8 cellular contexts compared by ENCODE assay signal in genomic region chr6:56570434-56571359, GRCh38.
DNase-seq lines count a peak whose midpoint lies in the region; TF ChIP-seq lines count a peak whose summit lies in the region.

No MANE protein-coding gene starts in this region.

- H3K9me3 ChIP-seq in GM23248 (ENCODE audit: low read depth), result no peaks in the 10 kb centered on the region
- no peaks in the 10 kb centered on the region for H3K9me3 ChIP-seq in effector memory CD4-positive, alpha-beta T cell (ENCODE audit: control insufficient read depth, low read length)

- in situ Hi-C loops in GM23248 (cut with MboI), result loop anchor here (25.0 kb wide), 1 partner anchor 583 kb away; no protein-coding TSS in a partner anchor

- no peaks in the 10 kb centered on the region for H3K27me3 ChIP-seq in GM23248 (replicated peaks; ENCODE audit: insufficient read depth)
- no peaks in the 10 kb centered on the region for H3K27me3 ChIP-seq in effector memory CD4-positive, alpha-beta T cell (replicated peaks; ENCODE audit: control insufficient read depth, insufficient read depth, low read length, poor library complexity, severe bottlenecking)

- peaks cover 66% of the 10 kb centered on the region for H3F3A ChIP-seq in GM23248 (ENCODE audit: insufficient read depth)

- H3K4me3 ChIP-seq in GM23248, result no peak overlapping the region
- no peak overlapping the region for H3K4me3 ChIP-seq in fibroblast of pulmonary artery (replicated peaks; ENCODE audit: low read depth, low read length)
- no peak overlapping the region for H3K4me3 ChIP-seq in retinal pigment epithelial cell (ENCODE audit: low read length)
- no peak overlapping the region for H3K4me3 ChIP-seq in effector memory CD4-positive, alpha-beta T cell (ENCODE audit: insufficient read depth, low read depth, low read length, poor library complexity, severe bottlenecking)

- peaks cover 71% of the 10 kb centered on the region for H3K79me2 ChIP-seq in GM23248 (ENCODE audit: insufficient read depth)

- no peaks in the 10 kb centered on the region for H3K4me1 ChIP-seq in GM23248 (ENCODE audit: insufficient read depth)
- no peaks in the 10 kb centered on the region for H3K4me1 ChIP-seq in effector memory CD4-positive, alpha-beta T cell (ENCODE audit: control insufficient read depth, insufficient read depth, low read length, poor library complexity, severe bottlenecking)

- no peak overlapping the region for H3K4me2 ChIP-seq in GM23248 (ENCODE audit: unreplicated experiment)

- no peaks in the 10 kb centered on the region for H4K20me1 ChIP-seq in GM23248 (ENCODE audit: insufficient read depth)

- peaks cover 68% of the 10 kb centered on the region for H3K36me3 ChIP-seq in GM23248 (ENCODE audit: low read depth)
- H3K36me3 ChIP-seq in effector memory CD4-positive, alpha-beta T cell (ENCODE audit: control insufficient read depth, insufficient read depth, low read length), result no peaks in the 10 kb centered on the region

- DNase-seq in NCI-H1436 treated with DMSO at 0.1 percent for 48 hours (lab: John Stamatoyannopoulos, UW) (peak; percentile 10), NCI-H1436 (lab: John Stamatoyannopoulos, UW) (no peak), GM23248 (peak; percentile 55), KG1 (lab: John Stamatoyannopoulos, UW) (peak; percentile 6), SHP77 (lab: John Stamatoyannopoulos, UW) (peak; percentile 40 to 63), fibroblast of pulmonary artery (ENCODE audit: low read depth) (peak; percentile 55), retinal pigment epithelial cell (ENCODE audit: low read depth) (no peak)
- no peak for DNase-seq in effector memory CD4-positive, alpha-beta T cell

- no peak overlapping the region for H3K27ac ChIP-seq in GM23248
- no peak overlapping the region for H3K27ac ChIP-seq in effector memory CD4-positive, alpha-beta T cell (ENCODE audit: insufficient read depth, low read length, poor library complexity, severe bottlenecking)

- peak; percentile 68 for TF ChIP-seq CTCF in fibroblast of pulmonary artery (IDR thresholded peaks at IDR 0.05; ENCODE audit: low read length, missing control alignments)
- peak; percentile 65 for TF ChIP-seq CTCF in retinal pigment epithelial cell (conservative IDR thresholded peaks at IDR 0.05; ENCODE audit: low read depth, low read length)

- H3K9ac ChIP-seq in GM23248, result no peak overlapping the region

- WGBS in GM23248 (ENCODE audit: low coverage in 1 of 2, low lambda C conversion rate in 2 of 2, missing lambda C conversion rate in 2 of 2), 2 experiments, result 52 to 57% methylated on average over 8 of the region's 8 CpGs

- H2AFZ ChIP-seq in GM23248, result no peak overlapping the region

- no peaks in the 10 kb centered on the region for H3K9me2 ChIP-seq in GM23248 (ENCODE audit: insufficient read depth)

Comparison
In these comparisons a context has a peak if more than half of its experiments do, and no peak if none do; other contexts are left out.
1. DNase-seq: peak in NCI-H1436 treated with DMSO at 0.1 percent for 48 hours (single experiment), GM23248 (single experiment), KG1 (single experiment), SHP77 (2 of 2) and fibroblast of pulmonary artery (single experiment); none in NCI-H1436 (single experiment), retinal pigment epithelial cell (single experiment) and effector memory CD4-positive, alpha-beta T cell (0 of 3).